13 cellular contexts compared by ENCODE assay signal in the genomic region with DNA sequence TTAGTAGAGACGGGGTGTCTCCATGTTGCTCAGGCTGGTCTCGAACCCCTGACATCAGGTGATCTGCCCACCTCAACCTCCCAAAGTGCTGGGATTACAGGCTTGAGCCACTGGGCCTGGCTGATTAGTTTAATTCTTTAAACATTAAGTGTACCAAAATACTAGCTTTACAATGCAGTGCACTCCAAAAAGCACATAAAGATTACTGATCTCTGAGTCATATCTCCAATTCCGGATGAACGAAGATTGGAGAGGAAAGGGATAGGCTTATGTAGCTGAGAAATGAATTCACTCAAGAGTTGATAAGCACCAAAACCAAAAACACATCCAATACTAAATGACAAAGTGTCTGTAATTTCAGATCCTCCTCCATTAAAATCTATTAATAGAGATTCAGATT. TPM values are rescaled to one million over a fixed set of nuclear protein-coding genes. Genes with fewer than 3 reads are reported as not detected.
DNase-seq lines count a peak whose midpoint lies in the region; ATAC-seq and TF ChIP-seq lines count a peak whose summit lies in the region.
"Had no signal": no experiment of that assay in that cellular context is flagged by ENCODE, and none has a peak within 500 bp of the region (broad histone marks: within the 10 kb centered on the region; RNA-seq: fewer than 3 reads in every experiment).

No MANE protein-coding gene starts in this region.

- TF ChIP-seq EP300 in SK-N-SH (IDR thresholded peaks at IDR 0.05; ENCODE audit: borderline replicate concordance in 1 of 2, low read depth in 1 of 2, low read length in 1 of 2), result peak in 1 of 2 experiments; percentile 37; a peak in 1 of 4 replicates

- H4K20me1 ChIP-seq in SK-N-SH (ENCODE audit: insufficient read depth), result no peaks in the 10 kb centered on the region
- H4K20me1 ChIP-seq in fibroblast of lung (ENCODE audit: control insufficient read depth, extremely low read depth, insufficient read depth, low read length), result no peaks in the 10 kb centered on the region

- no peaks in the 10 kb centered on the region for H3K36me3 Mint-ChIP-seq in activated T-cell treated with anti-CD3 and anti-CD28 coated beads, Interleukin-2, amount 50 U/mL, for 72 hours (ENCODE audit: insufficient read depth in 2 of 2)

- no peak overlapping the region; a peak in 1 of 4 replicates for H3K4me3 ChIP-seq in SK-N-SH (ENCODE audit: low read depth in 2 of 2, low read length in 1 of 2)
- H3K4me3 ChIP-seq in fibroblast of lung (replicated peaks in 1 of 4; ENCODE audit: control extremely low read depth in 1 of 4, insufficient read depth in 1 of 4, low read depth in 3 of 4, low read length in 4 of 4), result no peak overlapping the region
- H3K4me3 ChIP-seq: lower lobe of right lung, thyroid gland had no signal

- CTCF ChIA-PET in SK-N-SH (lab: Yijun Ruan, JAX) (no interaction called here), HEK293T (lab: Yijun Ruan, JAX) (no interaction called here)

- no peaks in the 10 kb centered on the region for H3K4me1 Mint-ChIP-seq in activated T-cell treated with anti-CD3 and anti-CD28 coated beads, Interleukin-2, amount 50 U/mL, for 72 hours (ENCODE audit: low read depth)
- H3K4me1 Mint-ChIP-seq: endodermal cell had no signal

- H3K27ac ChIP-seq in SK-N-SH (ENCODE audit: low read depth in 2 of 2, low read length in 1 of 2) (peak overlapping the region in 1 of 2 experiments; percentile 64; a peak in 2 of 4 replicates), fibroblast of lung (ENCODE audit: insufficient read depth, low read length) (no peak overlapping the region)
- H3K27ac ChIP-seq: lower lobe of right lung, thyroid gland had no signal

- no peaks in the 10 kb centered on the region for H3K9me3 ChIP-seq in SK-N-SH
- H3K9me3 ChIP-seq in fibroblast of lung (ENCODE audit: control insufficient read depth, insufficient read depth, low read depth, low read length), result no peaks in the 10 kb centered on the region
- H3K9me3 ChIP-seq: lower lobe of right lung, thyroid gland had no signal

- DNase-seq in HK-2 (ENCODE audit: unreplicated experiment) (peak; percentile 0), SK-N-SH (no peak), fibroblast of lung (ENCODE audit: low read depth in 2 of 2) (peak; percentile 43 to 85), stromal cell of bone marrow (ENCODE audit: low read depth) (peak; percentile 19), NCI-H1694 treated with DMSO at 0.1 percent for 48 hours (lab: John Stamatoyannopoulos, UW) (no peak), HEK293T (ENCODE audit: extremely low spot score) (no peak)
- no peak for DNase-seq in activated T-cell treated with anti-CD3 and anti-CD28 coated beads, Interleukin-2, amount 50 U/mL, for 72 hours
- DNase-seq: activated CD4-positive, alpha-beta T cell treated with anti-CD3 and anti-CD28 coated beads for 48 hours; activated T-cell treated with anti-CD3 and anti-CD28 coated beads, Interleukin-2, amount 50 U/mL, for 48 hours; aorta; endodermal cell; lower lobe of right lung; thyroid gland had no signal

- POLR2A ChIA-PET in SK-N-SH (lab: Yijun Ruan, JAX) (no interaction called here), HEK293T (lab: Yijun Ruan, JAX) (no interaction called here)

- no peaks in the 10 kb centered on the region for H3K27me3 Mint-ChIP-seq in activated T-cell treated with anti-CD3 and anti-CD28 coated beads, Interleukin-2, amount 50 U/mL, for 72 hours (ENCODE audit: low read depth)

- peaks cover 0 to 33% of the 10 kb centered on the region in 2 experiments; a peak in 2 of 4 replicates for H3K4me1 ChIP-seq in SK-N-SH (ENCODE audit: control insufficient read depth in 1 of 2, insufficient read depth in 2 of 2, low read depth in 1 of 2, low read length in 1 of 2)
- H3K4me1 ChIP-seq in fibroblast of lung (ENCODE audit: control insufficient read depth, extremely low read depth, insufficient read depth, low read length), result no peaks in the 10 kb centered on the region
- H3K4me1 ChIP-seq: thyroid gland had no signal

- no peaks in the 10 kb centered on the region for H3K36me3 ChIP-seq in SK-N-SH (replicated peaks in 1 of 2; ENCODE audit: control insufficient read depth in 1 of 2, insufficient read depth in 2 of 2, low read length in 1 of 2)
- H3K36me3 ChIP-seq in fibroblast of lung (ENCODE audit: control insufficient read depth, insufficient read depth, low read length), result no peaks in the 10 kb centered on the region
- H3K36me3 ChIP-seq: lower lobe of right lung, thyroid gland had no signal

- TF ChIP-seq CTCF in SK-N-SH (IDR thresholded peaks at IDR 0.05), result no peak
- no peak for TF ChIP-seq CTCF in fibroblast of lung (conservative IDR thresholded peaks at IDR 0.05 in 1 of 2, IDR thresholded peaks at IDR 0.05 in 1 of 2; ENCODE audit: low read depth in 1 of 2, low read length in 2 of 2)

- H3K4me2 ChIP-seq in SK-N-SH (no peak overlapping the region; the same call in 1 of the 2 replicates), fibroblast of lung (ENCODE audit: extremely low read depth, insufficient read depth, low read length) (no peak overlapping the region)

- H3K9ac ChIP-seq in SK-N-SH (no peak overlapping the region), fibroblast of lung (ENCODE audit: insufficient read depth, low read length) (no peak overlapping the region)

- TF ChIP-seq RAD21 in SK-N-SH (IDR thresholded peaks at IDR 0.05; ENCODE audit: low read length), result no peak

- no peaks in the 10 kb centered on the region for H3K79me2 ChIP-seq in SK-N-SH (ENCODE audit: insufficient read depth)
- no peaks in the 10 kb centered on the region for H3K79me2 ChIP-seq in fibroblast of lung (ENCODE audit: control insufficient read depth, insufficient read depth, low read length)

- no peak for ATAC-seq in activated T-cell treated with anti-CD3 and anti-CD28 coated beads, Interleukin-2, amount 50 U/mL, for 72 hours (replicated peaks in 1 of 2)
- ATAC-seq: lower lobe of right lung had no signal

- H3K9me3 Mint-ChIP-seq in activated T-cell treated with anti-CD3 and anti-CD28 coated beads, Interleukin-2, amount 50 U/mL, for 72 hours, result peaks cover 1 to 6% of the 10 kb centered on the region in 2 donors
- H3K9me3 Mint-ChIP-seq: endodermal cell had no signal

- no peak overlapping the region for H3K27ac Mint-ChIP-seq in activated T-cell treated with anti-CD3 and anti-CD28 coated beads, Interleukin-2, amount 50 U/mL, for 72 hours
- H3K27ac Mint-ChIP-seq: endodermal cell had no signal

- no peak overlapping the region for H2AFZ ChIP-seq in SK-N-SH (ENCODE audit: low read depth)
- no peak overlapping the region for H2AFZ ChIP-seq in fibroblast of lung (ENCODE audit: low read length)

- H3K27me3 ChIP-seq in SK-N-SH (ENCODE audit: insufficient read depth) (no peaks in the 10 kb centered on the region), fibroblast of lung (ENCODE audit: control insufficient read depth, insufficient read depth, low read length) (no peaks in the 10 kb centered on the region)
- H3K27me3 ChIP-seq: thyroid gland had no signal

- H3K4me3 Mint-ChIP-seq in activated T-cell treated with anti-CD3 and anti-CD28 coated beads, Interleukin-2, amount 50 U/mL, for 72 hours, result no peak overlapping the region
- H3K4me3 Mint-ChIP-seq: endodermal cell had no signal

- no peaks in the 10 kb centered on the region for H3K9me2 ChIP-seq in SK-N-SH

- peaks cover 41% of the 10 kb centered on the region for H3F3A ChIP-seq in SK-N-SH (replicated peaks; ENCODE audit: insufficient read depth)

- WGBS in SK-N-SH (ENCODE audit: low lambda C conversion rate), result 16% methylated on average over 4 of the region's 4 CpGs

TF ChIP-seq in SK-N-SH, 30 proteins besides CTCF, POLR2A, EP300 and RAD21 (continues in another document):
- TF ChIP-seq JUND (IDR thresholded peaks at IDR 0.05) (peak; percentile 87), RFX5 (IDR thresholded peaks at IDR 0.05; ENCODE audit: low read length) (no peak), ELF1 (IDR thresholded peaks at IDR 0.05) (no peak), TAF1 (IDR thresholded peaks at IDR 0.05; ENCODE audit: borderline replicate concordance, low read depth, low read length) (no peak), FOXJ3 (CRISPR knock-in tag; IDR thresholded peaks at IDR 0.05) (no peak), YY1 (IDR thresholded peaks at IDR 0.05; ENCODE audit: low read depth) (no peak), FOSL2 (IDR thresholded peaks at IDR 0.05; ENCODE audit: borderline replicate concordance, low read depth) (peak; percentile 84)
- TF ChIP-seq, protein P1, sequence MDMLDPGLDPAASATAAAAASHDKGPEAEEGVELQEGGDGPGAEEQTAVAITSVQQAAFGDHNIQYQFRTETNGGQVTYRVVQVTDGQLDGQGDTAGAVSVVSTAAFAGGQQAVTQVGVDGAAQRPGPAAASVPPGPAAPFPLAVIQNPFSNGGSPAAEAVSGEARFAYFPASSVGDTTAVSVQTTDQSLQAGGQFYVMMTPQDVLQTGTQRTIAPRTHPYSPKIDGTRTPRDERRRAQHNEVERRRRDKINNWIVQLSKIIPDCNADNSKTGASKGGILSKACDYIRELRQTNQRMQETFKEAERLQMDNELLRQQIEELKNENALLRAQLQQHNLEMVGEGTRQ (IDR thresholded peaks at IDR 0.05; ENCODE audit: borderline replicate concordance, low read depth, low read length), result no peak

TF ChIP-seq in HEK293T, 16 proteins besides CTCF, POLR2A, EP300 and RAD21 (continues in another document):
- TF ChIP-seq ELF4 (IDR thresholded peaks at IDR 0.05), result no peak
- TF ChIP-seq FOXA1 (IDR thresholded peaks at IDR 0.05), result no peak
- TF ChIP-seq L3MBTL2 (conservative IDR thresholded peaks at IDR 0.05), result no peak
- TF ChIP-seq NFRKB (IDR thresholded peaks at IDR 0.05), result no peak
- TF ChIP-seq LEF1 (IDR thresholded peaks at IDR 0.05; ENCODE audit: borderline replicate concordance), result no peak
- no peak for TF ChIP-seq FOXK2 (IDR thresholded peaks at IDR 0.05)
- TF ChIP-seq FOXM1 (IDR thresholded peaks at IDR 0.05; ENCODE audit: borderline replicate concordance), result no peak
- TF ChIP-seq BHLHE40 (IDR thresholded peaks at IDR 0.05; ENCODE audit: borderline replicate concordance), result no peak
- TF ChIP-seq ZNF384 (IDR thresholded peaks at IDR 0.05), result no peak
- no peak for TF ChIP-seq TARDBP (IDR thresholded peaks at IDR 0.05)

RNA-seq across cellular contexts. Expression of gene NAV3, which starts 15.1 kb away (rescaled TPM):
- polyA plus RNA-seq in SK-N-SH (2012; rRNA removed) (10.5 and 15.9 TPM in 2 replicates), fibroblast of lung (30.8 and 40.9 TPM in 2 replicates)
- polyA plus RNA-seq in SK-N-SH (2012; cell fraction: cytosol; rRNA removed), result 11.0 and 11.5 TPM in 2 replicates
- polyA plus RNA-seq in SK-N-SH (2012; cell fraction: nucleus; rRNA removed), result 18.2 and 30.7 TPM in 2 replicates
- 50.3 and 60.6 TPM in 2 replicates for total RNA-seq in fibroblast of lung
- 14.9 and 15.3 TPM in 2 replicates for polyA plus RNA-seq in fibroblast of lung (2012)
- 192 and 387 TPM in 2 replicates for polyA minus RNA-seq in fibroblast of lung (ENCODE audit: low replicate concordance)
- not detected for total RNA-seq in activated T-cell treated with anti-CD3 and anti-CD28 coated beads, Interleukin-2, amount 50 U/mL, for 72 hours

Comparison
In these comparisons a context has a peak if more than half of its experiments do, and no peak if none do; other contexts are left out.
1. DNase-seq: peak in HK-2 (single experiment), fibroblast of lung (2 of 2) and stromal cell of bone marrow (single experiment); none in SK-N-SH (single experiment), NCI-H1694 treated with DMSO at 0.1 percent for 48 hours (single experiment), activated T-cell treated with anti-CD3 and anti-CD28 coated beads, Interleukin-2, amount 50 U/mL, for 72 hours (0 of 2) and HEK293T (single experiment).
2. RNA of gene NAV3, which starts 15.1 kb away (total RNA-seq): 50.3 to 60.6 TPM in fibroblast of lung; not detected in activated T-cell treated with anti-CD3 and anti-CD28 coated beads, Interleukin-2, amount 50 U/mL, for 72 hours; every median in the first group is over 10 times any median in the second.